In the genomic region with DNA sequence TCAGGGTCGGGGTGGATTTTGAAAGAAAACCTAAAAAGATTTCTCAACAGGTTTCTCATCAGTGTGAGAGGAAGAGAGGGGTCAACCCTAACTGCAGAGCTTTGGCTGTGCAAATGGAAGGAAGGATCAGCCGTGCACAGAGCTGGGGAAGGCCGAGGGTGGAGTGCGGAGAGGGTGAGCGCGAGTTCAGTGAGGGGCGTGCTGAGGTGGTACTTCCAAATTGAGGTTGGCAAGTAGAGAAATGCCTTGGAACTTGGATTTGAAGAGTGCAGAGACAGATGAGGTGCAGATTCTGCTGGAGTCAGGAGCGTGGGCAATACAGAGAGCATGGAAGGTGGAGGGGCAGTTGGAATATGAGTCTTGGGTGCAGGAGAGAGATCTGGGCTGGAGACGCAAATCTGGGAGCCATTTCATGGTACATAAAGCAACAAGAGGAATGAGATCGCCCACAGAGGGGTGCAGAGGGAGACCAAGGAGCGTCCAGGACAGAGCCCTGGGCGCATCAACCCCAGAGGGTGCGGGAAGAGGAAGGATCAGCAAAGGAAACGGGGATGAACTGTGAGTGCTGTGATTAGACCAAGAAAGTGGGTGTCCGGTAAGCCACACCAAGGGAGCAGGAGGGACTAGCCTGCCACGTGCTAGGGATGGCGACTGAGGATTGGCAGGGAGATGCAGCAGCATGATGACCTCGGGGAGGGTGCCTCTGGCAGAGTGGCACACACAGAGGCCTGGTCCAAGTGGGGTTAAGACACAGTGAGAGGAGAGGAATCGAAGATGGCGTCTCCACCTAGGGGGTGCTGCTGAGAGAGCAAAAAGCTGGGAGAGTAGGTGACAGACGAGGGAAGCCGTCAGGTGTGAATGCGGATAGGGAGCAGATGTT, we compare ENCODE assay signal across 27 cellular contexts.
DNase-seq lines count a peak whose midpoint lies in the region; ATAC-seq and TF ChIP-seq lines count a peak whose summit lies in the region.
"Had no signal": no experiment of that assay in that cellular context is flagged by ENCODE, and none has a peak within 500 bp of the region (broad histone marks: within the 10 kb centered on the region; RNA-seq: fewer than 3 reads in every experiment).

No MANE protein-coding gene starts in this region.

- ATAC-seq in left cardiac atrium (no peak), heart right ventricle (no peak), GM18867 (IDR thresholded peaks at IDR 0.05; ENCODE audit: unreplicated experiment) (no peak)
- ATAC-seq: SK-N-SH treated with all-trans-retinoic acid at 6 μM for 48 hours; stimulated activated effector memory CD8-positive, alpha-beta T cell treated with anti-CD3 and anti-CD28 coated beads, Interleukin-12 subunit alpha, Interleukin-12 subunit beta, amount 100 ng/mL, for 72 hours; T-helper 17 cell had no signal

- H3K4me1 ChIP-seq in heart right ventricle, result peaks cover 0 to 39% (median 11%) of the 10 kb centered on the region in 9 donors
- H3K4me1 ChIP-seq in neuronal stem cell (ENCODE audit: control insufficient read depth in 2 of 2, insufficient read depth in 1 of 2, low read depth in 1 of 2, low read length in 2 of 2), result peaks cover 0 to 2% of the 10 kb centered on the region in 2 donors

- H2BK5ac ChIP-seq in neuronal stem cell (ENCODE audit: low read length), result peak overlapping the region; percentile 13

- H3K4me2 ChIP-seq in neuronal stem cell (ENCODE audit: insufficient read depth, low read length, poor library complexity, severe bottlenecking), result no peak overlapping the region

- WGBS in heart right ventricle, 2 donors, result 92% methylated on average over 23 of the region's 23 CpGs
- WGBS in neuronal stem cell (ENCODE audit: extremely low coverage in 2 of 2, insufficient read length in 2 of 2, insufficient replicate concordance in 1 of 2), 2 donors, result no CpG with 5 or more reads among the region's 23 CpGs

- no peak overlapping the region for H4K8ac ChIP-seq in neuronal stem cell (ENCODE audit: low read depth, low read length)

- no peaks in the 10 kb centered on the region for H3K27me3 Mint-ChIP-seq in chondrocyte (ENCODE audit: low read depth)

- no peak overlapping the region for H3K27ac Mint-ChIP-seq in chondrocyte (ENCODE audit: unreplicated experiment)
- H3K27ac Mint-ChIP-seq: activated naive CD8-positive, alpha-beta T cell; dendritic cell treated with granulocyte-macrophage colony-stimulating factor and Interleukin-4, amounts not matched to agents 40 ng/mL and 50 ng/mL, for 4 days; HFFc6; stimulated activated effector memory CD8-positive, alpha-beta T cell treated with anti-CD3 and anti-CD28 coated beads, Interleukin-12 subunit alpha, Interleukin-12 subunit beta, amount 100 ng/mL, for 72 hours; T-helper 17 cell had no signal

- H3K4me3 Mint-ChIP-seq in chondrocyte (ENCODE audit: unreplicated experiment), result no peak overlapping the region
- H3K4me3 Mint-ChIP-seq: activated naive CD8-positive, alpha-beta T cell; dendritic cell treated with granulocyte-macrophage colony-stimulating factor and Interleukin-4, amounts not matched to agents 40 ng/mL and 50 ng/mL, for 4 days; HFFc6; stimulated activated effector memory CD8-positive, alpha-beta T cell treated with anti-CD3 and anti-CD28 coated beads, Interleukin-12 subunit alpha, Interleukin-12 subunit beta, amount 100 ng/mL, for 72 hours; T-helper 17 cell had no signal

- peak overlapping the region; percentile 3 for H3K23ac ChIP-seq in neuronal stem cell (ENCODE audit: low read depth, low read length, poor library complexity)

- TF ChIP-seq CTCF in heart right ventricle (IDR thresholded peaks at IDR 0.05) (no peak), chondrocyte (IDR thresholded peaks at IDR 0.05) (no peak)

- no peak overlapping the region for H2BK120ac ChIP-seq in neuronal stem cell (ENCODE audit: low read depth, low read length)

- H3K36me3 ChIP-seq in heart right ventricle (no peaks in the 10 kb centered on the region), neuronal stem cell (replicated peaks in 1 of 2; ENCODE audit: control insufficient read depth in 2 of 2, insufficient read depth in 2 of 2, low read length in 2 of 2) (no peaks in the 10 kb centered on the region)
- H3K36me3 ChIP-seq: esophagus squamous epithelium had no signal

- H3K4me3 ChIP-seq in heart right ventricle (no peak overlapping the region), neuronal stem cell (ENCODE audit: low read length in 2 of 2) (no peak overlapping the region)
- H3K4me3 ChIP-seq: esophagus squamous epithelium had no signal

- H3K4ac ChIP-seq in neuronal stem cell (ENCODE audit: low read length), result no peak overlapping the region

- H3K18ac ChIP-seq in neuronal stem cell (ENCODE audit: low read length), result no peak overlapping the region

- H2AK5ac ChIP-seq in neuronal stem cell (ENCODE audit: low read depth, low read length), result no peak overlapping the region

- H4K91ac ChIP-seq in neuronal stem cell (ENCODE audit: low read depth, low read length, poor library complexity), result no peak overlapping the region

- peaks cover 4% of the 10 kb centered on the region for H3K36me3 Mint-ChIP-seq in chondrocyte (ENCODE audit: low read depth)
- H3K36me3 Mint-ChIP-seq: activated naive CD8-positive, alpha-beta T cell; stimulated activated effector memory CD8-positive, alpha-beta T cell treated with anti-CD3 and anti-CD28 coated beads, Interleukin-12 subunit alpha, Interleukin-12 subunit beta, amount 100 ng/mL, for 72 hours had no signal

- intact Hi-C loops in left cardiac atrium (cut with DNase I), result no loop called here
- intact Hi-C loops in heart right ventricle (cut with DNase I), result no loop called here

- H2BK12ac ChIP-seq in neuronal stem cell (ENCODE audit: low read length), result no peak overlapping the region

- H2AFZ ChIP-seq in neuronal stem cell (ENCODE audit: low read length), result no peak overlapping the region

- H3K9ac ChIP-seq in neuronal stem cell (ENCODE audit: low read depth, low read length, poor library complexity), result no peak overlapping the region

- H3K9me3 ChIP-seq in heart right ventricle, result peaks cover 0 to 14% (median 0%) of the 10 kb centered on the region in 11 donors
- H3K9me3 ChIP-seq in neuronal stem cell (replicated peaks in 1 of 2; ENCODE audit: control insufficient read depth in 2 of 2, insufficient read depth in 1 of 2, low read depth in 1 of 2, low read length in 2 of 2), result no peaks in the 10 kb centered on the region
- H3K9me3 ChIP-seq: esophagus squamous epithelium had no signal

- no peaks in the 10 kb centered on the region for H3K9me3 Mint-ChIP-seq in chondrocyte (ENCODE audit: low read depth)
- H3K9me3 Mint-ChIP-seq: HFFc6 had no signal

- peaks cover 15% of the 10 kb centered on the region for H3K4me1 Mint-ChIP-seq in chondrocyte (ENCODE audit: low read depth)
- H3K4me1 Mint-ChIP-seq: stimulated activated effector memory CD8-positive, alpha-beta T cell treated with anti-CD3 and anti-CD28 coated beads, Interleukin-12 subunit alpha, Interleukin-12 subunit beta, amount 100 ng/mL, for 72 hours; T-helper 17 cell had no signal

- H3K27me3 ChIP-seq in heart right ventricle, result peaks cover 0 to 22% (median 0%) of the 10 kb centered on the region in 7 donors
- H3K27me3 ChIP-seq in neuronal stem cell (ENCODE audit: control insufficient read depth in 3 of 3, insufficient read depth in 3 of 3, low read depth in 1 of 3, low read length in 3 of 3), result no peaks in the 10 kb centered on the region
- H3K27me3 ChIP-seq: esophagus squamous epithelium had no signal

- no peaks in the 10 kb centered on the region for H3K79me1 ChIP-seq in neuronal stem cell (ENCODE audit: low read depth, low read length)

- DNase-seq in left cardiac atrium (peak; percentile 6), heart right ventricle (no peak), chondrocyte (ENCODE audit: low spot score) (peak; percentile 68), neuronal stem cell (ENCODE audit: low spot score) (no peak), ureter (ENCODE audit: low spot score) (peak; percentile 22), retina (no peak)
- DNase-seq: activated CD4-positive, alpha-beta T cell treated with anti-CD3 and anti-CD28 coated beads for 4 hours; C1 segment of cervical spinal cord; caudate nucleus; DMS79; esophagus squamous epithelium; foreskin melanocyte; GDM1; HFFc6; Karpas-422; MV-4-11; NCI-H146; nucleus accumbens; stimulated activated CD4-positive, alpha-beta T cell treated with anti-CD3 and anti-CD28 coated beads, Interleukin-12 subunit alpha, Interleukin-12 subunit beta, amount 100 ng/mL, for 4 hours; stimulated activated CD4-positive, alpha-beta T cell treated with anti-CD3 and anti-CD28 coated beads, Interleukin-4, amount 100 ng/mL, for 24 hours; T-helper 17 cell had no signal

- H3K27ac ChIP-seq in heart right ventricle (no peak overlapping the region), neuronal stem cell (replicated peaks; ENCODE audit: low read length) (no peak overlapping the region)
- H3K27ac ChIP-seq: esophagus squamous epithelium, HL-60 had no signal

- H2BK15ac ChIP-seq in neuronal stem cell (ENCODE audit: low read length), result no peak overlapping the region

- no peak overlapping the region for H3K14ac ChIP-seq in neuronal stem cell (ENCODE audit: low read length)

Comparison
In these comparisons a context has a peak if more than half of its experiments do, and no peak if none do; other contexts are left out.
1. DNase-seq: peak in left cardiac atrium (single experiment), chondrocyte (single experiment) and ureter (single experiment); none in heart right ventricle (0 of 2), neuronal stem cell (single experiment) and retina (single experiment).